ENCODE assay signal across 1 cellular context in genomic region chr3:160399347-160400047, GRCh38.
TF ChIP-seq lines count a peak whose summit lies in the region.

Gene SMC4, plus strand, starts transcription at chr3:160399650. Its CDS starts 1,177 bp downstream, at chr3:160400827.

TF ChIP-seq in K562, 482 proteins besides CTCF, POLR2A, EP300 and RAD21 (continued from another document and continues in another):
- no peak for TF ChIP-seq MITF (IDR thresholded peaks at IDR 0.05)
- no peak for TF ChIP-seq KLF10 (CRISPR knock-in tag; IDR thresholded peaks at IDR 0.05)
- no peak for TF ChIP-seq ZFP36 (IDR thresholded peaks at IDR 0.05; ENCODE audit: low read depth, low read length, partially characterized antibody)
- no peak for TF ChIP-seq ZNF444 (CRISPR knock-in tag; IDR thresholded peaks at IDR 0.05)
- TF ChIP-seq ZNF589 (CRISPR knock-in tag; IDR thresholded peaks at IDR 0.05; ENCODE audit: low read depth) = no peak
- TF ChIP-seq PBX2 (CRISPR knock-in tag; IDR thresholded peaks at IDR 0.05; ENCODE audit: low read depth) = no peak
- no peak for TF ChIP-seq PBX2 (tag; conservative IDR thresholded peaks at IDR 0.05; ENCODE audit: low read depth)
- no peak for TF ChIP-seq CEBPG (CRISPR knock-in tag; IDR thresholded peaks at IDR 0.05)
- TF ChIP-seq CEBPG (tag; conservative IDR thresholded peaks at IDR 0.05 in 1 of 2, IDR thresholded peaks at IDR 0.05 in 1 of 2) = no peak
- TF ChIP-seq POLR2G (IDR thresholded peaks at IDR 0.05; ENCODE audit: low read depth, low read length) = peak; percentile 87
- TF ChIP-seq NFYB (IDR thresholded peaks at IDR 0.05; ENCODE audit: extremely low read depth, insufficient read length) = no peak
- TF ChIP-seq PHB2 (IDR thresholded peaks at IDR 0.05; ENCODE audit: low read depth) = no peak
- no peak for TF ChIP-seq ZBTB26 (CRISPR knock-in tag; IDR thresholded peaks at IDR 0.05)
- peak; percentile 72; the same call in 1 of the 2 replicates for TF ChIP-seq PHF8 (IDR thresholded peaks at IDR 0.05; ENCODE audit: borderline replicate concordance, low read length)
- no peak for TF ChIP-seq CBX8 (IDR thresholded peaks at IDR 0.05; ENCODE audit: borderline replicate concordance, extremely low read depth, low read depth, low read length, poor library complexity, severe bottlenecking)
- no peak for TF ChIP-seq PATZ1 (CRISPR knock-in tag; IDR thresholded peaks at IDR 0.05; ENCODE audit: borderline replicate concordance)
- TF ChIP-seq BMI1 (IDR thresholded peaks at IDR 0.05; ENCODE audit: low read length) = no peak
- TF ChIP-seq SRSF7 (optimal IDR thresholded peaks at IDR 0.05; ENCODE audit: low read depth, low read length) = no peak
- no peak for TF ChIP-seq MEF2D (tag; conservative IDR thresholded peaks at IDR 0.05; ENCODE audit: low read depth)
- TF ChIP-seq SMAD4 (CRISPR knock-in tag; conservative IDR thresholded peaks at IDR 0.05) = peak; percentile 45; the same call in 1 of the 2 replicates
- TF ChIP-seq ZBTB5 (IDR thresholded peaks at IDR 0.05) = no peak
- no peak for TF ChIP-seq MEF2A (IDR thresholded peaks at IDR 0.05; ENCODE audit: control insufficient read depth, low read depth, low read length)
- TF ChIP-seq HNRNPUL1 (IDR thresholded peaks at IDR 0.05; ENCODE audit: low read length) = no peak
- no peak for TF ChIP-seq ZNF785 (CRISPR knock-in tag; IDR thresholded peaks at IDR 0.05)
- peak in 1 of 2 experiments; percentile 71; a peak in 1 of 4 replicates for TF ChIP-seq ZNF639 (CRISPR knock-in tag; conservative IDR thresholded peaks at IDR 0.05 in 1 of 2, IDR thresholded peaks at IDR 0.05 in 1 of 2)
- TF ChIP-seq MIER1 (IDR thresholded peaks at IDR 0.05; ENCODE audit: low read depth) = no peak
- no peak for TF ChIP-seq SRF (CRISPR knock-in tag; IDR thresholded peaks at IDR 0.05)
- 0 out of 2 replicates have a peak, but pooled peaks have one; percentile 49 for TF ChIP-seq SMARCC2 (IDR thresholded peaks at IDR 0.05; ENCODE audit: low read depth)
- TF ChIP-seq ATF7 (IDR thresholded peaks at IDR 0.05) = 0 out of 2 replicates have a peak, but pooled peaks have one; percentile 34
- TF ChIP-seq ETS1 (conservative IDR thresholded peaks at IDR 0.05; ENCODE audit: control insufficient read depth, low read depth, low read length) = no peak
- no peak for TF ChIP-seq RBM15 (IDR thresholded peaks at IDR 0.05; ENCODE audit: insufficient read depth, low read length)
- no peak; the same call in 1 of the 2 replicates for TF ChIP-seq KAT7 (CRISPR knock-in tag; IDR thresholded peaks at IDR 0.05; ENCODE audit: borderline replicate concordance)
- no peak for TF ChIP-seq RNF219 (CRISPR knock-in tag; IDR thresholded peaks at IDR 0.05)
- TF ChIP-seq GTF2A2 (tag; IDR thresholded peaks at IDR 0.05) = no peak
- no peak for TF ChIP-seq RFX1 (IDR thresholded peaks at IDR 0.05)
- TF ChIP-seq TFE3 (CRISPR knock-in tag; IDR thresholded peaks at IDR 0.05) = no peak
- peak; percentile 99 for TF ChIP-seq NRF1 (conservative IDR thresholded peaks at IDR 0.05 in 1 of 2, IDR thresholded peaks at IDR 0.05 in 1 of 2)
- TF ChIP-seq ATF6 (CRISPR knock-in tag; IDR thresholded peaks at IDR 0.05) = no peak; the same call in 1 of the 2 replicates
- no peak for TF ChIP-seq KDM1A (IDR thresholded peaks at IDR 0.05)
- TF ChIP-seq HEY1 (CRISPR knock-in tag; IDR thresholded peaks at IDR 0.05; ENCODE audit: borderline replicate concordance) = no peak
- TF ChIP-seq HMG20B (CRISPR knock-in tag; IDR thresholded peaks at IDR 0.05) = no peak
- no peak for TF ChIP-seq NCOA4 (IDR thresholded peaks at IDR 0.05; ENCODE audit: partially characterized antibody)
- no peak for TF ChIP-seq CAMTA2 (CRISPR knock-in tag; conservative IDR thresholded peaks at IDR 0.05)
- TF ChIP-seq FOXK1 (CRISPR knock-in tag; IDR thresholded peaks at IDR 0.05; ENCODE audit: borderline replicate concordance) = no peak
- TF ChIP-seq YBX1 (IDR thresholded peaks at IDR 0.05) = no peak
- peak; percentile 24 for TF ChIP-seq ASH1L (IDR thresholded peaks at IDR 0.05; ENCODE audit: borderline replicate concordance, low read depth, partially characterized antibody)
- TF ChIP-seq CSDE1 (IDR thresholded peaks at IDR 0.05) = no peak
- TF ChIP-seq ARHGAP35 (IDR thresholded peaks at IDR 0.05; ENCODE audit: partially characterized antibody) = no peak
- no peak for TF ChIP-seq SMC3 (conservative IDR thresholded peaks at IDR 0.05; ENCODE audit: insufficient read depth, low read depth, low read length)
- TF ChIP-seq MTA1 (IDR thresholded peaks at IDR 0.05; ENCODE audit: borderline replicate concordance) = no peak
- TF ChIP-seq PML (IDR thresholded peaks at IDR 0.05; ENCODE audit: low read length) = peak; percentile 83
